ENCODE assay signal across 9 cellular contexts in genomic region chrX:13283968-13284914, GRCh38. TPM values are rescaled to one million over a fixed set of nuclear protein-coding genes. Genes with fewer than 3 reads are reported as not detected.
DNase-seq lines count a peak whose midpoint lies in the region; ATAC-seq, FAIRE-seq and TF ChIP-seq lines count a peak whose summit lies in the region.
"Had no signal": no experiment of that assay in that cellular context is flagged by ENCODE, and none has a peak within 500 bp of the region (broad histone marks: within the 10 kb centered on the region; RNA-seq: fewer than 3 reads in every experiment).

No MANE protein-coding gene starts in this region.

- no TSS peak for BruUV-seq in HepG2 (replicated peaks; lab: Mats Ljungman, UMichigan)

- TF ChIP-seq CTCF in neutrophil (IDR thresholded peaks at IDR 0.05) (no peak), HepG2 (CRISPR knock-in tag; IDR thresholded peaks at IDR 0.05) (no peak), colonic mucosa (IDR thresholded peaks at IDR 0.05) (no peak)

- intact Hi-C loops in HepG2 (cut with micrococcal nuclease; ENCODE audit: unreplicated experiment) (no loop called here), colonic mucosa (cut with DNase I) (no loop called here)

- H3K79me2 ChIP-seq in HepG2 (ENCODE audit: insufficient read depth, low read length): no peaks in the 10 kb centered on the region

- H3K9ac ChIP-seq in HepG2 (ENCODE audit: insufficient read depth, low read depth, low read length): no peak overlapping the region
- H3K9ac ChIP-seq in colonic mucosa (ENCODE audit: low read depth in 2 of 2, low read length in 2 of 2): no peak overlapping the region

- WGBS in HepG2 (ENCODE audit: low lambda C conversion rate): 53% methylated on average over 1 of the region's 2 CpGs

- H3K4me1 ChIP-seq in neutrophil (ENCODE audit: control insufficient read depth in 1 of 2, insufficient read depth in 1 of 2, low read depth in 1 of 2, low read length in 1 of 2): peaks cover 11 to 12% of the 10 kb centered on the region in 2 experiments
- no peaks in the 10 kb centered on the region for H3K4me1 ChIP-seq in HepG2 (ENCODE audit: insufficient read depth, low read length)
- no peaks in the 10 kb centered on the region for H3K4me1 ChIP-seq in colonic mucosa

- no peak for TF ChIP-seq RAD21 in HepG2 (CRISPR knock-in tag; IDR thresholded peaks at IDR 0.05)

- no peak for FAIRE-seq in HepG2 (lab: Jason Lieb, UNC)

- H4K20me1 ChIP-seq in HepG2 (ENCODE audit: insufficient read depth, low read length): no peaks in the 10 kb centered on the region

- DNase-seq in EL (peak; percentile 50), NCI-H69 (lab: John Stamatoyannopoulos, UW) (peak; percentile 53), epithelial cell of prostate (ENCODE audit: low read depth, low spot score) (peak; percentile 16), RPMI8226 (no peak), HepG2 (ENCODE audit: low spot score) (no peak), colonic mucosa (no peak)

- TF ChIP-seq EP300 in HepG2 (IDR thresholded peaks at IDR 0.05; ENCODE audit: low read depth in 2 of 2, low read length in 2 of 2): no peak
- no peak for TF ChIP-seq EP300 in HepG2 (CRISPR knock-in tag; IDR thresholded peaks at IDR 0.05; ENCODE audit: borderline replicate concordance)

- CTCF ChIA-PET in HepG2 (lab: Yijun Ruan, JAX; ENCODE audit: low intra/inter-chr PET ratio, low total read pairs): no interaction called here

- H3K9me3 ChIP-seq in neutrophil: no peaks in the 10 kb centered on the region
- H3K9me3 ChIP-seq in HepG2 (ENCODE audit: low read length): no peaks in the 10 kb centered on the region
- H3K9me3 ChIP-seq in colonic mucosa: no peaks in the 10 kb centered on the region

- no peak overlapping the region for H3K4me3 ChIP-seq in neutrophil (ENCODE audit: low read depth in 1 of 2, low read length in 1 of 2)
- H3K4me3 ChIP-seq in HepG2 (replicated peaks in 1 of 3; ENCODE audit: insufficient read depth in 1 of 3, low read depth in 2 of 3, low read length in 3 of 3): no peak overlapping the region
- no peak overlapping the region for H3K4me3 ChIP-seq in colonic mucosa

- ATAC-seq in HepG2: no peak
- ATAC-seq in HG02588 (IDR thresholded peaks at IDR 0.05; ENCODE audit: unreplicated experiment): no peak

- H3K27ac ChIP-seq in epithelial cell of prostate: peak overlapping the region; percentile 80
- H3K27ac ChIP-seq in neutrophil: peak overlapping the region; percentile 72
- H3K27ac ChIP-seq in HepG2 (ENCODE audit: extremely low read length, insufficient read depth, low read length): no peak overlapping the region
- no peak overlapping the region for H3K27ac ChIP-seq in colonic mucosa

- no peak overlapping the region for H2AFZ ChIP-seq in HepG2 (ENCODE audit: low read length)

- POLR2A ChIA-PET in HepG2 (lab: Yijun Ruan, JAX): no interaction called here

- no peaks in the 10 kb centered on the region for H3K27me3 ChIP-seq in neutrophil
- H3K27me3 ChIP-seq in HepG2 (ENCODE audit: control insufficient read depth in 1 of 2, insufficient read depth in 2 of 2, low read length in 2 of 2): no peaks in the 10 kb centered on the region
- no peaks in the 10 kb centered on the region for H3K27me3 ChIP-seq in colonic mucosa

- no peak for TF ChIP-seq POLR2A in HepG2 (IDR thresholded peaks at IDR 0.05; ENCODE audit: insufficient read depth in 1 of 2, low read depth in 2 of 2, low read length in 2 of 2)

- H3K36me3 ChIP-seq in neutrophil (no peaks in the 10 kb centered on the region), HepG2 (replicated peaks in 1 of 2; ENCODE audit: control insufficient read depth in 1 of 2, insufficient read depth in 2 of 2, low read length in 2 of 2) (no peaks in the 10 kb centered on the region), colonic mucosa (no peaks in the 10 kb centered on the region)

- in situ Hi-C loops in HepG2 (cut with HindIII; ENCODE audit: extremely low pct_ligation_motif_present, low pct_unique_long_range_greater_than_20kb): no loop called here

- H3K4me2 ChIP-seq in HepG2 (ENCODE audit: low read depth, low read length): no peak overlapping the region

TF ChIP-seq in HepG2, 621 proteins besides CTCF, POLR2A, EP300 and RAD21 (continues in another document):
- TF ChIP-seq TOPORS (CRISPR knock-in tag; IDR thresholded peaks at IDR 0.05): no peak
- no peak for TF ChIP-seq ZFY (CRISPR knock-in tag; IDR thresholded peaks at IDR 0.05)
- TF ChIP-seq TAF1 (CRISPR knock-in tag; IDR thresholded peaks at IDR 0.05): no peak
- no peak for TF ChIP-seq HDAC6 (IDR thresholded peaks at IDR 0.05; ENCODE audit: low read depth, low read length)
- TF ChIP-seq NR1H2 (CRISPR knock-in tag; IDR thresholded peaks at IDR 0.05; ENCODE audit: borderline replicate concordance, low read depth): no peak
- TF ChIP-seq RXRA (CRISPR knock-in tag; IDR thresholded peaks at IDR 0.05): no peak
- no peak for TF ChIP-seq ZNF687 (CRISPR knock-in tag; IDR thresholded peaks at IDR 0.05)
- TF ChIP-seq MEIS1 (CRISPR knock-in tag; IDR thresholded peaks at IDR 0.05; ENCODE audit: borderline replicate concordance): no peak

RNA-seq across cellular contexts. Expression of gene ATXN3L, which starts 35.6 kb away (rescaled TPM):
- total RNA-seq in HepG2 (2016; rRNA removed; fragmentation: Illumina TruSeq; extraction: Trizol) (not detected in 2 replicates), colonic mucosa (not detected)
- not detected in 2 replicates for total RNA-seq in HepG2 (2016; cell fraction: cytosol; rRNA removed; fragmentation: Illumina TruSeq; extraction: Trizol; ENCODE audit: low read depth)
- not detected in 2 replicates for total RNA-seq in HepG2 (2016; cell fraction: insoluble cytoplasmic fraction; rRNA removed; fragmentation: Illumina TruSeq; extraction: Trizol)
- not detected in 2 replicates for total RNA-seq in HepG2 (2016; cell fraction: membrane; rRNA removed; fragmentation: Illumina TruSeq; extraction: Trizol)
- total RNA-seq in HepG2 (2016; cell fraction: nucleus; rRNA removed; fragmentation: Illumina TruSeq; extraction: Trizol): not detected in 2 replicates
- polyA plus RNA-seq in HepG2 (2011; rRNA removed): not detected in 2 replicates
- not detected in 2 replicates for polyA plus RNA-seq in HepG2 (2011; cell fraction: cytosol; rRNA removed)
- polyA plus RNA-seq in HepG2 (2011; cell fraction: nucleus; rRNA removed): not detected in 2 replicates
- polyA plus RNA-seq in HepG2 (2012): not detected in 2 replicates
- not detected in 2 replicates for polyA plus RNA-seq in HepG2 (2016; cell fraction: cytosol; fragmentation: Illumina TruSeq; extraction: Trizol; ENCODE audit: low read depth)
- not detected in 2 replicates for polyA plus RNA-seq in HepG2 (2016; cell fraction: insoluble cytoplasmic fraction; fragmentation: Illumina TruSeq; extraction: Trizol; ENCODE audit: low read depth)
- polyA plus RNA-seq in HepG2 (2016; cell fraction: membrane; fragmentation: Illumina TruSeq; extraction: Trizol; ENCODE audit: low read depth): not detected in 2 replicates
- polyA plus RNA-seq in HepG2 (2016; cell fraction: nucleus; fragmentation: Illumina TruSeq; extraction: Trizol; ENCODE audit: insufficient read depth, low read depth): not detected in 2 replicates
- not detected in 2 replicates for polyA minus RNA-seq in HepG2 (2011; rRNA and poly(A)+ RNA removed; ENCODE audit: low replicate concordance)
- polyA minus RNA-seq in HepG2 (2011; cell fraction: cytosol; rRNA and poly(A)+ RNA removed): not detected in 2 replicates
- not detected in 2 replicates for polyA minus RNA-seq in HepG2 (2011; cell fraction: nucleus; rRNA and poly(A)+ RNA removed)
- total RNA-seq: mesenteric fat pad had no signal

Comparison
In these comparisons a context has a peak if more than half of its experiments do, and no peak if none do; other contexts are left out.
1. DNase-seq: peak in EL (single experiment), NCI-H69 (single experiment) and epithelial cell of prostate (single experiment); none in RPMI8226 (single experiment), HepG2 (single experiment) and colonic mucosa (single experiment).
2. H3K27ac ChIP-seq: peak in epithelial cell of prostate (single experiment) and neutrophil (single experiment); none in HepG2 (single experiment) and colonic mucosa (single experiment).